In the genomic region with DNA sequence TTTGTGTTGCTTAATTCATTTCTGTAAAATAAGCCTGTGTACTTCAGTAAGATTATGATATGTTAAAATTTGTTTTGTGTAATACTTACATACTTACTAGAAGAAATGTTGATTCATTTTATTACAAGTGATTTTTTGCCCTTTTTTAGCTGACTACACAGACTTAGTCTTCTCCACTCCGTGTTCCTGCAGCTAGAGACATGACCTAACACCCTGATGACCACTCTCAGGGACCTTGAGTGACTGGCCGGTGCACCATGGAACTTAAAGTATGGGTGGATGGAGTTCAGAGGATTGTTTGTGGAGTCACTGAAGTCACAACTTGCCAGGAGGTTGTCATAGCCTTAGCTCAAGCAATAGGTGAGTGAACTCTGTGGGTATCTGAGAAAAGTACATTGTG, we compare ENCODE assay signal across 22 cellular contexts.
A peak's percentile ranks its signal among the peaks of the same experiment; 100 is the strongest.
DNase-seq lines count a peak whose midpoint lies in the region; ATAC-seq, FAIRE-seq and TF ChIP-seq lines count a peak whose summit lies in the region.
"Had no signal": no experiment of that assay in that cellular context is flagged by ENCODE, and none has a peak within 500 bp of the region (broad histone marks: within the 10 kb centered on the region; RNA-seq: fewer than 3 reads in every experiment).

No MANE protein-coding gene starts in this region.

- H3K4me2 ChIP-seq in A549 = no peak overlapping the region
- H3K4me2 ChIP-seq in osteoblast (ENCODE audit: insufficient read depth, low read length) = no peak overlapping the region
- no peak overlapping the region for H3K4me2 ChIP-seq in Karpas-422 (ENCODE audit: low read depth, low read length, poor library complexity, severe bottlenecking)
- H3K4me2 ChIP-seq: BLaER1 treated with 17β-estradiol and CSF1 and Interleukin-3, amounts not matched to agents 10 nM and 100 nM; GM23338 had no signal

- H3K79me2 ChIP-seq in osteoblast (ENCODE audit: insufficient read depth, low read length) (peaks cover 72% of the 10 kb centered on the region), Karpas-422 (ENCODE audit: low read length) (no peaks in the 10 kb centered on the region)

- TF ChIP-seq RAD21 in A549 (conservative IDR thresholded peaks at IDR 0.05 in 1 of 2, IDR thresholded peaks at IDR 0.05 in 1 of 2) = no peak

- POLR2A ChIA-PET in A549 (lab: Yijun Ruan, JAX) = no interaction called here
- POLR2A ChIA-PET in activated CD4-positive, alpha-beta T cell treated with anti-CD3 and anti-CD28 coated beads for 36 hours (lab: Charles Lee) = no interaction called here

- peaks cover 43% of the 10 kb centered on the region for H3K36me3 Mint-ChIP-seq in endodermal cell (ENCODE audit: low read depth)
- no peaks in the 10 kb centered on the region for H3K36me3 Mint-ChIP-seq in activated CD4-positive, alpha-beta T cell treated with anti-CD3 and anti-CD28 coated beads for 36 hours (ENCODE audit: low read depth)
- H3K36me3 Mint-ChIP-seq: CD14-positive monocyte; CD8-positive, alpha-beta memory T cell had no signal

- CTCF ChIA-PET in A549 (lab: Yijun Ruan, JAX) = interaction anchor here (0.6 kb wide), 1 partner anchor 897 kb away, joined by 4 read pairs; no protein-coding TSS in a partner anchor
- CTCF ChIA-PET in activated CD4-positive, alpha-beta T cell treated with anti-CD3 and anti-CD28 coated beads for 36 hours (lab: Charles Lee) = interaction anchor here (0.7 kb wide), 1 partner anchor 41 kb away, joined by 3 read pairs; no protein-coding TSS in a partner anchor

- no peak for TF ChIP-seq CTCF in A549 (IDR thresholded peaks at IDR 0.05)
- TF ChIP-seq CTCF in VCaP (conservative IDR thresholded peaks at IDR 0.05) = no peak
- no peak for TF ChIP-seq CTCF in osteoblast (IDR thresholded peaks at IDR 0.05; ENCODE audit: extremely low read depth, low read depth, low read length)
- TF ChIP-seq CTCF in endodermal cell (conservative IDR thresholded peaks at IDR 0.05) = no peak

- no peak for DNase-seq in A549 (ENCODE audit: low read depth in 1 of 2, low spot score in 1 of 2)
- DNase-seq in HTR-8/SVneo (ENCODE audit: insufficient read length, low spot score) = no peak
- DNase-seq in osteoblast (ENCODE audit: insufficient read length, low spot score, missing footprints) = peak; percentile 63
- DNase-seq in endodermal cell = no peak
- DNase-seq in stimulated activated CD4-positive, alpha-beta T cell treated with anti-CD3 and anti-CD28 coated beads, Interleukin-12 subunit alpha, Interleukin-12 subunit beta, amount 100 ng/mL, for 4 hours = no peak
- DNase-seq in Karpas-422 = no peak
- DNase-seq in activated CD4-positive, alpha-beta T cell treated with anti-CD3 and anti-CD28 coated beads for 36 hours = no peak
- DNase-seq: ACHN; AML-193; BE2C; CD4-positive, alpha-beta T cell; CD8-positive, alpha-beta memory T cell; DND-41; HCEC 1CT had no signal

- TF ChIP-seq POLR2A in A549 (IDR thresholded peaks at IDR 0.05; ENCODE audit: low read length) = no peak

- H3K4me3 ChIP-seq in A549 (no peak overlapping the region), osteoblast (ENCODE audit: insufficient read depth, low read length) (no peak overlapping the region), endodermal cell (ENCODE audit: low read length) (no peak overlapping the region), Karpas-422 (ENCODE audit: low read length) (no peak overlapping the region)
- H3K4me3 ChIP-seq: BLaER1 treated with 17β-estradiol and CSF1 and Interleukin-3, amounts not matched to agents 10 nM and 100 nM; GM23338 had no signal

- no peak for TF ChIP-seq EP300 in A549 (IDR thresholded peaks at IDR 0.05)

- H4K20me1 ChIP-seq in osteoblast (ENCODE audit: insufficient read depth, low read length) = peaks cover 16% of the 10 kb centered on the region
- no peaks in the 10 kb centered on the region for H4K20me1 ChIP-seq in Karpas-422 (ENCODE audit: insufficient read depth, low read depth, low read length)
- H4K20me1 ChIP-seq: BLaER1 treated with 17β-estradiol and CSF1 and Interleukin-3, amounts not matched to agents 10 nM and 100 nM had no signal

- H3K27me3 ChIP-seq in osteoblast (ENCODE audit: insufficient read depth, low read length) (no peaks in the 10 kb centered on the region), endodermal cell (ENCODE audit: control insufficient read depth, insufficient read depth, low read length, poor library complexity, severe bottlenecking) (no peaks in the 10 kb centered on the region), Karpas-422 (ENCODE audit: low read length) (no peaks in the 10 kb centered on the region)
- H3K27me3 ChIP-seq: BE2C; BLaER1 treated with 17β-estradiol and CSF1 and Interleukin-3, amounts not matched to agents 10 nM and 100 nM had no signal

- H3K9ac ChIP-seq in endodermal cell (ENCODE audit: extremely low read depth, low read length, poor library complexity, severe bottlenecking) = no peak overlapping the region
- H3K9ac ChIP-seq in Karpas-422 (ENCODE audit: low read length) = no peak overlapping the region
- H3K9ac ChIP-seq: BLaER1 treated with 17β-estradiol and CSF1 and Interleukin-3, amounts not matched to agents 10 nM and 100 nM had no signal

- no peaks in the 10 kb centered on the region for H3K9me2 ChIP-seq in Karpas-422 (replicated peaks; ENCODE audit: insufficient read depth, low read length)

- no peaks in the 10 kb centered on the region for H3K27me3 Mint-ChIP-seq in endodermal cell (ENCODE audit: insufficient read depth)
- H3K27me3 Mint-ChIP-seq in activated CD4-positive, alpha-beta T cell treated with anti-CD3 and anti-CD28 coated beads for 36 hours = peaks cover 6% of the 10 kb centered on the region
- H3K27me3 Mint-ChIP-seq: CD4-positive, alpha-beta T cell had no signal

- peaks cover 29% of the 10 kb centered on the region for H3K4me1 Mint-ChIP-seq in endodermal cell
- peaks cover 3% of the 10 kb centered on the region for H3K4me1 Mint-ChIP-seq in activated CD4-positive, alpha-beta T cell treated with anti-CD3 and anti-CD28 coated beads for 36 hours
- H3K4me1 Mint-ChIP-seq: CD14-positive monocyte; CD8-positive, alpha-beta memory T cell had no signal

- WGBS in A549 (ENCODE audit: missing lambda C conversion rate) = 77% methylated on average over 2 of the region's 2 CpGs
- WGBS in endodermal cell (ENCODE audit: insufficient coverage in 1 of 2, insufficient read length in 1 of 2), 2 experiments = 67 to 95% methylated on average over 1 to 2 of the region's 2 CpGs

- H2AFZ ChIP-seq in osteoblast (ENCODE audit: low read length) (no peak overlapping the region), Karpas-422 (ENCODE audit: low read length) (no peak overlapping the region)
- H2AFZ ChIP-seq: GM23338 had no signal

- H3K36me3 ChIP-seq in osteoblast (ENCODE audit: insufficient read depth, low read length) (no peaks in the 10 kb centered on the region), endodermal cell (ENCODE audit: control insufficient read depth, insufficient read depth, low read length) (peaks cover 49% of the 10 kb centered on the region), Karpas-422 (ENCODE audit: insufficient read depth, low read length) (no peaks in the 10 kb centered on the region)
- H3K36me3 ChIP-seq: BE2C; BLaER1 treated with 17β-estradiol and CSF1 and Interleukin-3, amounts not matched to agents 10 nM and 100 nM had no signal

- H3K9me3 ChIP-seq in A549 (no peaks in the 10 kb centered on the region), osteoblast (ENCODE audit: low read depth, low read length) (no peaks in the 10 kb centered on the region), endodermal cell (ENCODE audit: control insufficient read depth, low read length) (peaks cover 12% of the 10 kb centered on the region), Karpas-422 (ENCODE audit: low read length) (no peaks in the 10 kb centered on the region)
- H3K9me3 ChIP-seq: BE2C; BLaER1 treated with 17β-estradiol and CSF1 and Interleukin-3, amounts not matched to agents 10 nM and 100 nM had no signal

- H3K27ac Mint-ChIP-seq in endodermal cell = no peak overlapping the region
- H3K27ac Mint-ChIP-seq in activated CD4-positive, alpha-beta T cell treated with anti-CD3 and anti-CD28 coated beads for 36 hours = no peak overlapping the region
- H3K27ac Mint-ChIP-seq: CD14-positive monocyte; CD4-positive, alpha-beta T cell; CD8-positive, alpha-beta memory T cell had no signal

- no peak overlapping the region for H3K4me3 Mint-ChIP-seq in endodermal cell
- no peak overlapping the region for H3K4me3 Mint-ChIP-seq in activated CD4-positive, alpha-beta T cell treated with anti-CD3 and anti-CD28 coated beads for 36 hours
- H3K4me3 Mint-ChIP-seq: CD14-positive monocyte; CD4-positive, alpha-beta T cell; CD8-positive, alpha-beta memory T cell; GM23338 had no signal

- peaks cover 3% of the 10 kb centered on the region for H3K9me3 Mint-ChIP-seq in endodermal cell
- H3K9me3 Mint-ChIP-seq in activated CD4-positive, alpha-beta T cell treated with anti-CD3 and anti-CD28 coated beads for 36 hours (ENCODE audit: low read depth) = no peaks in the 10 kb centered on the region
- H3K9me3 Mint-ChIP-seq: CD4-positive, alpha-beta T cell; GM23338 had no signal

- H3K4me1 ChIP-seq in A549 (peaks cover 7% of the 10 kb centered on the region; the same call in 1 of the 3 replicates), osteoblast (ENCODE audit: insufficient read depth, low read length) (peaks cover 25% of the 10 kb centered on the region), endodermal cell (ENCODE audit: control insufficient read depth, insufficient read depth, low read length) (peaks cover 8% of the 10 kb centered on the region), Karpas-422 (ENCODE audit: low read length) (no peaks in the 10 kb centered on the region)
- H3K4me1 ChIP-seq: BE2C; BLaER1 treated with 17β-estradiol and CSF1 and Interleukin-3, amounts not matched to agents 10 nM and 100 nM had no signal

- intact Hi-C loops in activated CD4-positive, alpha-beta T cell treated with anti-CD3 and anti-CD28 coated beads for 36 hours (cut with DNase I, micrococcal nuclease) = no loop called here

- H3K27ac ChIP-seq in A549 (no peak overlapping the region), VCaP (peak overlapping the region; percentile 69), osteoblast (ENCODE audit: low read depth, low read length) (no peak overlapping the region), endodermal cell (ENCODE audit: low read depth, low read length) (no peak overlapping the region), Karpas-422 (ENCODE audit: low read length) (no peak overlapping the region)
- H3K27ac ChIP-seq: 22Rv1; BLaER1 treated with 17β-estradiol and CSF1 and Interleukin-3, amounts not matched to agents 10 nM and 100 nM had no signal

- no peak for ATAC-seq in A549
- no peak for ATAC-seq in activated CD4-positive, alpha-beta T cell treated with anti-CD3 and anti-CD28 coated beads for 36 hours

- FAIRE-seq in A549 (lab: Jason Lieb, UNC) (peak; percentile 93), HTR-8/SVneo (lab: Jason Lieb, UNC) (peak; percentile 23)
- FAIRE-seq: A204.1, GM12892, GM19239 had no signal

TF ChIP-seq in A549, 52 proteins besides CTCF, POLR2A, EP300 and RAD21 (continues in another document):
- TF ChIP-seq KDM5A (IDR thresholded peaks at IDR 0.05) (no peak), ZNF302 (CRISPR knock-in tag; IDR thresholded peaks at IDR 0.05) (no peak), HOXB5 (CRISPR knock-in tag; IDR thresholded peaks at IDR 0.05) (no peak), EHMT2 (IDR thresholded peaks at IDR 0.05; ENCODE audit: low read depth) (no peak), SREBF2 (IDR thresholded peaks at IDR 0.05) (no peak), JUN (IDR thresholded peaks at IDR 0.05) (no peak), MAZ (IDR thresholded peaks at IDR 0.05; ENCODE audit: borderline replicate concordance, low read depth, low read length) (no peak), HEYL (CRISPR knock-in tag; IDR thresholded peaks at IDR 0.05) (no peak)
